In genomic region chr19:12655546-12655945, GRCh38 we compare ENCODE assay signal across 31 cellular contexts. TPM values are rescaled to one million over a fixed set of nuclear protein-coding genes. Genes with fewer than 3 reads are reported as not detected.
"Had no signal": no experiment of that assay in that cellular context is flagged by ENCODE, and none has a peak within 500 bp of the region (broad histone marks: within the 10 kb centered on the region; RNA-seq: fewer than 3 reads in every experiment).

No MANE protein-coding gene starts in this region.

- H3K27ac Mint-ChIP-seq: activated B cell treated with CpG ODN at 0.5 μM for 24 hours; activated CD4-positive, alpha-beta T cell treated with anti-CD3 and anti-CD28 coated beads, Interleukin-2, amount 10 ng/mL, durations not matched to agents 24 days and 14 days; activated naive CD4-positive, alpha-beta T cell treated with anti-CD3 and anti-CD28 coated beads, Interleukin-2, amount 10 ng/mL, durations not matched to agents 7 days and 5 days; activated naive CD8-positive, alpha-beta T cell treated with anti-CD3 and anti-CD28 coated beads for 36 hours; activated T-helper 2 cell treated with anti-CD3 and anti-CD28 coated beads, Interferon-gamma antibody, Interleukin-2, Interleukin-4, amounts not matched to agents 10 μg/mL and 5 μg/mL and 100 μg/mL, durations not matched to agents 14 hours and 24 hours and 36 hours had no signal

- DNase-seq: activated B cell treated with CpG ODN at 0.5 μM for 24 hours; activated CD4-positive, alpha-beta T cell treated with anti-CD3 and anti-CD28 coated beads for 1 hour; activated CD4-positive, alpha-beta T cell treated with anti-CD3 and anti-CD28 coated beads, Interleukin-2, amount 10 ng/mL, durations not matched to agents 24 days and 14 days; activated CD4-positive, alpha-beta T cell treated with anti-CD3 and anti-CD28 coated beads, Interleukin-2, amount 50 U/mL, for 48 hours; activated CD8-positive, alpha-beta memory T cell treated with anti-CD3 and anti-CD28 coated beads for 24 hours; activated gamma-delta T cell treated with Interleukin-2 at 50 U/mL for 16 hours; activated naive CD4-positive, alpha-beta T cell treated with anti-CD3 and anti-CD28 coated beads, Interleukin-2, amount 10 ng/mL, durations not matched to agents 7 days and 5 days; activated naive CD8-positive, alpha-beta T cell treated with anti-CD3 and anti-CD28 coated beads for 36 hours; activated T-cell treated with anti-CD3 and anti-CD28 coated beads, Interleukin-2, amount 50 U/mL, for 4 hours; adrenal gland; anterior cingulate cortex; Kasumi-1; KBM-7; NCI-H1105 treated with DMSO at 0.1 percent for 48 hours; NCI-H1436 treated with DMSO at 0.1 percent for 48 hours; NCI-H187; NCI-H2171; NCI-H345; NCI-H510A; NCI-H526 treated with DMSO at 0.1 percent for 48 hours; NCI-H82; OCI-M1; Right ventricle myocardium superior; SJCRH30; SK-N-SH; T-helper 9 cell had no signal

- H3K27me3 ChIP-seq: adrenal gland, SJCRH30 had no signal

- H3K4me3 Mint-ChIP-seq: activated B cell treated with CpG ODN at 0.5 μM for 24 hours; activated CD4-positive, alpha-beta T cell treated with anti-CD3 and anti-CD28 coated beads, Interleukin-2, amount 10 ng/mL, durations not matched to agents 24 days and 14 days; activated naive CD4-positive, alpha-beta T cell treated with anti-CD3 and anti-CD28 coated beads, Interleukin-2, amount 10 ng/mL, durations not matched to agents 7 days and 5 days; activated naive CD8-positive, alpha-beta T cell treated with anti-CD3 and anti-CD28 coated beads for 36 hours; activated T-cell treated with anti-CD3 and anti-CD28 coated beads, Interleukin-2, amount 50 U/mL, for 4 hours had no signal

- H3K9me3 Mint-ChIP-seq: activated B cell treated with CpG ODN at 0.5 μM for 24 hours; activated CD4-positive, alpha-beta T cell treated with anti-CD3 and anti-CD28 coated beads, Interleukin-2, amount 10 ng/mL, durations not matched to agents 24 days and 14 days; activated naive CD4-positive, alpha-beta T cell treated with anti-CD3 and anti-CD28 coated beads, Interleukin-2, amount 10 ng/mL, durations not matched to agents 7 days and 5 days; activated naive CD8-positive, alpha-beta T cell treated with anti-CD3 and anti-CD28 coated beads for 36 hours; activated T-cell treated with anti-CD3 and anti-CD28 coated beads, Interleukin-2, amount 50 U/mL, for 4 hours; activated T-helper 2 cell treated with anti-CD3 and anti-CD28 coated beads, Interferon-gamma antibody, Interleukin-2, Interleukin-4, amounts not matched to agents 10 μg/mL and 5 μg/mL and 100 μg/mL, durations not matched to agents 14 hours and 24 hours and 36 hours had no signal

- H3K27ac ChIP-seq: adrenal gland, RWPE1, SJCRH30 had no signal

- H3K4me1 Mint-ChIP-seq: activated naive CD4-positive, alpha-beta T cell treated with anti-CD3 and anti-CD28 coated beads, Interleukin-2, amount 10 ng/mL, durations not matched to agents 7 days and 5 days; activated naive CD8-positive, alpha-beta T cell treated with anti-CD3 and anti-CD28 coated beads for 36 hours had no signal

- H3K4me3 ChIP-seq: adrenal gland, SJCRH30 had no signal

- ATAC-seq: activated T-cell treated with anti-CD3 and anti-CD28 coated beads, Interleukin-2, amount 50 U/mL, for 4 hours; Panc1 had no signal

- H3K27me3 Mint-ChIP-seq: activated B cell treated with CpG ODN at 0.5 μM for 24 hours; activated CD4-positive, alpha-beta T cell treated with anti-CD3 and anti-CD28 coated beads, Interleukin-2, amount 10 ng/mL, durations not matched to agents 24 days and 14 days; activated naive CD4-positive, alpha-beta T cell treated with anti-CD3 and anti-CD28 coated beads, Interleukin-2, amount 10 ng/mL, durations not matched to agents 7 days and 5 days; activated naive CD8-positive, alpha-beta T cell treated with anti-CD3 and anti-CD28 coated beads for 36 hours had no signal

- H3K9me3 ChIP-seq: adrenal gland, SJCRH30, SK-N-SH had no signal

- H3K4me1 ChIP-seq: adrenal gland, SJCRH30 had no signal

RNA-seq across cellular contexts. Expression of gene GNG14, which starts 32.3 kb away (rescaled TPM):
- total RNA-seq: activated B cell treated with CpG ODN at 0.5 μM for 24 hours; activated CD4-positive, alpha-beta T cell treated with anti-CD3 and anti-CD28 coated beads, Interleukin-2, amount 10 ng/mL, durations not matched to agents 24 days and 14 days; activated naive CD8-positive, alpha-beta T cell treated with anti-CD3 and anti-CD28 coated beads for 36 hours; activated T-cell treated with anti-CD3 and anti-CD28 coated beads, Interleukin-2, amount 50 U/mL, for 4 hours; activated T-helper 2 cell treated with anti-CD3 and anti-CD28 coated beads, Interferon-gamma antibody, Interleukin-2, Interleukin-4, amounts not matched to agents 10 μg/mL and 5 μg/mL and 100 μg/mL, durations not matched to agents 14 hours and 24 hours and 36 hours; adrenal gland; cardiac septum; Right ventricle myocardium superior; SJCRH30; T-helper 1 cell treated with Interleukin-12 subunit alpha and Interleukin-12 subunit beta and Interleukin-4 antibody, amounts not matched to agents 30 ng/mL and 1 ng/mL, for 36 hours had no signal
- polyA plus RNA-seq: adrenal gland, SK-N-SH had no signal
